16 cellular contexts compared by ENCODE assay signal in the genomic region with DNA sequence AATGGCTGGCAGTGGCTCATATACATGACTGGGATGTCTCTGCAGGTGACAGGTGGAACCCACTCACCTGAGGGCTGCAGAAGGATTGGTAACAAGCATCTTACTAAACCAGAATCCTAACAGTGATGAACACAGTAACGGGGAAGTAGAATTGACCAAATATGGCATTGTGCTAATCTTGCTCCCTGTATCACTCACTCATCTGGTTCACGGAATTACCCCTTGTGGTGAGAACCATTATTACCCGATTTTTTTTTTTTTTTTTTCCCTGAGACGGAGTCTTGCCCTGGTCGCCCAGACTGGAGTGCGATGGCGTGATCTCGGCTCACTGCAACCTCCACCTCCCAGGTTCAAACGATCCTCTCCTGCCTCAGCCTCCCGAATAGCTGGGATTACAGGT.
DNase-seq lines count a peak whose midpoint lies in the region; ATAC-seq and TF ChIP-seq lines count a peak whose summit lies in the region.
"Had no signal": no experiment of that assay in that cellular context is flagged by ENCODE, and none has a peak within 500 bp of the region (broad histone marks: within the 10 kb centered on the region; RNA-seq: fewer than 3 reads in every experiment).

No MANE protein-coding gene starts in this region.

- 87 to 89% methylated on average over 7 to 10 of the region's 10 CpGs for WGBS in endodermal cell (ENCODE audit: insufficient coverage in 1 of 2, insufficient read length in 1 of 2), 2 experiments

- no peak overlapping the region for H3K9ac ChIP-seq in endodermal cell (ENCODE audit: extremely low read depth, low read length, poor library complexity, severe bottlenecking)
- H3K9ac ChIP-seq: BLaER1 treated with 17β-estradiol and CSF1 and Interleukin-3, amounts not matched to agents 10 nM and 100 nM had no signal

- CTCF ChIA-PET in activated CD4-positive, alpha-beta T cell treated with anti-CD3 and anti-CD28 coated beads for 36 hours (lab: Charles Lee): interaction anchor here (0.8 kb wide), 1 partner anchor 21 kb away, joined by 3 read pairs; no protein-coding TSS in a partner anchor

- no peak for TF ChIP-seq CTCF in NB4 (IDR thresholded peaks at IDR 0.05; ENCODE audit: low read depth, low read length)
- peak; percentile 54 for TF ChIP-seq CTCF in endodermal cell (conservative IDR thresholded peaks at IDR 0.05)

- H3K27ac Mint-ChIP-seq in activated CD4-positive, alpha-beta T cell treated with anti-CD3 and anti-CD28 coated beads for 36 hours: no peak overlapping the region
- no peak overlapping the region for H3K27ac Mint-ChIP-seq in activated CD4-positive, alpha-beta T cell treated with anti-CD3 and anti-CD28 coated beads, Interleukin-2, amount 10 ng/mL, durations not matched to agents 24 days and 14 days
- H3K27ac Mint-ChIP-seq in endodermal cell: no peak overlapping the region
- H3K27ac Mint-ChIP-seq in stimulated activated naive B cell treated with anti-CD40 and anti-IgM and Interleukin-4, amounts not matched to agents 10 μg/mL and 1 μg/mL and 100 μg/mL, for 72 hours: no peak overlapping the region
- H3K27ac Mint-ChIP-seq: activated B cell treated with CpG ODN at 0.5 μM for 24 hours; activated T-helper 2 cell treated with anti-CD3 and anti-CD28 coated beads, Interferon-gamma antibody, Interleukin-2, Interleukin-4, amounts not matched to agents 10 μg/mL and 5 μg/mL and 100 μg/mL, durations not matched to agents 14 hours and 24 hours and 36 hours had no signal

- no peak overlapping the region for H3K27ac ChIP-seq in endodermal cell (ENCODE audit: low read depth, low read length)
- H3K27ac ChIP-seq: BLaER1 treated with 17β-estradiol and CSF1 and Interleukin-3, amounts not matched to agents 10 nM and 100 nM had no signal

- no peaks in the 10 kb centered on the region for H3K9me3 Mint-ChIP-seq in activated CD4-positive, alpha-beta T cell treated with anti-CD3 and anti-CD28 coated beads for 36 hours (ENCODE audit: low read depth)
- H3K9me3 Mint-ChIP-seq in activated CD4-positive, alpha-beta T cell treated with anti-CD3 and anti-CD28 coated beads, Interleukin-2, amount 10 ng/mL, durations not matched to agents 24 days and 14 days: no peaks in the 10 kb centered on the region
- no peaks in the 10 kb centered on the region for H3K9me3 Mint-ChIP-seq in endodermal cell
- no peaks in the 10 kb centered on the region for H3K9me3 Mint-ChIP-seq in stimulated activated naive B cell treated with anti-CD40 and anti-IgM and Interleukin-4, amounts not matched to agents 10 μg/mL and 1 μg/mL and 100 μg/mL, for 72 hours
- H3K9me3 Mint-ChIP-seq: activated B cell treated with CpG ODN at 0.5 μM for 24 hours; activated T-helper 2 cell treated with anti-CD3 and anti-CD28 coated beads, Interferon-gamma antibody, Interleukin-2, Interleukin-4, amounts not matched to agents 10 μg/mL and 5 μg/mL and 100 μg/mL, durations not matched to agents 14 hours and 24 hours and 36 hours; central memory CD8-positive, alpha-beta T cell had no signal

- POLR2A ChIA-PET in activated CD4-positive, alpha-beta T cell treated with anti-CD3 and anti-CD28 coated beads for 36 hours (lab: Charles Lee): no interaction called here

- no peaks in the 10 kb centered on the region for H3K4me1 ChIP-seq in endodermal cell (ENCODE audit: control insufficient read depth, insufficient read depth, low read length)

- TF ChIP-seq POLR2A in NB4 (IDR thresholded peaks at IDR 0.05; ENCODE audit: extremely low read depth, insufficient read length): no peak

- H3K4me1 Mint-ChIP-seq in activated CD4-positive, alpha-beta T cell treated with anti-CD3 and anti-CD28 coated beads for 36 hours: no peaks in the 10 kb centered on the region
- no peaks in the 10 kb centered on the region for H3K4me1 Mint-ChIP-seq in activated CD4-positive, alpha-beta T cell treated with anti-CD3 and anti-CD28 coated beads, Interleukin-2, amount 10 ng/mL, durations not matched to agents 24 days and 14 days
- no peaks in the 10 kb centered on the region for H3K4me1 Mint-ChIP-seq in endodermal cell
- peaks cover 4 to 8% of the 10 kb centered on the region in 2 donors for H3K4me1 Mint-ChIP-seq in stimulated activated naive B cell treated with anti-CD40 and anti-IgM and Interleukin-4, amounts not matched to agents 10 μg/mL and 1 μg/mL and 100 μg/mL, for 72 hours
- H3K4me1 Mint-ChIP-seq: central memory CD8-positive, alpha-beta T cell had no signal

- no peaks in the 10 kb centered on the region for H3K9me3 ChIP-seq in endodermal cell (ENCODE audit: control insufficient read depth, low read length)
- H3K9me3 ChIP-seq: BLaER1 treated with 17β-estradiol and CSF1 and Interleukin-3, amounts not matched to agents 10 nM and 100 nM had no signal

- peaks cover 41% of the 10 kb centered on the region for H3K36me3 ChIP-seq in endodermal cell (ENCODE audit: control insufficient read depth, insufficient read depth, low read length)

- H3K27me3 Mint-ChIP-seq in activated CD4-positive, alpha-beta T cell treated with anti-CD3 and anti-CD28 coated beads for 36 hours: no peaks in the 10 kb centered on the region
- H3K27me3 Mint-ChIP-seq in activated CD4-positive, alpha-beta T cell treated with anti-CD3 and anti-CD28 coated beads, Interleukin-2, amount 10 ng/mL, durations not matched to agents 24 days and 14 days: no peaks in the 10 kb centered on the region
- no peaks in the 10 kb centered on the region for H3K27me3 Mint-ChIP-seq in endodermal cell (ENCODE audit: insufficient read depth)
- peaks cover 12 to 20% of the 10 kb centered on the region in 2 donors for H3K27me3 Mint-ChIP-seq in stimulated activated naive B cell treated with anti-CD40 and anti-IgM and Interleukin-4, amounts not matched to agents 10 μg/mL and 1 μg/mL and 100 μg/mL, for 72 hours

- no peak for DNase-seq in activated CD4-positive, alpha-beta T cell treated with anti-CD3 and anti-CD28 coated beads for 36 hours
- DNase-seq in activated CD4-positive, alpha-beta T cell treated with anti-CD3 and anti-CD28 coated beads, Interleukin-2, amount 10 ng/mL, durations not matched to agents 24 days and 14 days: no peak
- DNase-seq in NB4 (ENCODE audit: low read depth): peak; percentile 14
- no peak for DNase-seq in endodermal cell
- DNase-seq in stimulated activated naive B cell treated with anti-CD40 and anti-IgM and Interleukin-4, amounts not matched to agents 10 μg/mL and 1 μg/mL and 100 μg/mL, for 72 hours: no peak
- DNase-seq in GOT3 (lab: John Stamatoyannopoulos, UW): no peak
- DNase-seq: activated B cell treated with CpG ODN at 0.5 μM for 24 hours; left cardiac atrium; NCI-H2171; SIG-M5; stimulated activated CD4-positive, alpha-beta T cell treated with anti-CD3 and anti-CD28 coated beads, Interleukin-15, amount 100 ng/mL, for 24 hours had no signal

- peak; percentile 47 for ATAC-seq in activated CD4-positive, alpha-beta T cell treated with anti-CD3 and anti-CD28 coated beads for 36 hours
- peak; percentile 67 to 83 for ATAC-seq in stimulated activated naive B cell treated with anti-CD40 and anti-IgM and Interleukin-4, amounts not matched to agents 10 μg/mL and 1 μg/mL and 100 μg/mL, for 72 hours (replicated peaks)
- no peak for ATAC-seq in HG03108 (IDR thresholded peaks at IDR 0.05; ENCODE audit: unreplicated experiment)
- no peak for ATAC-seq in GM21786 (IDR thresholded peaks at IDR 0.05; ENCODE audit: unreplicated experiment)
- ATAC-seq: left cardiac atrium had no signal

- intact Hi-C loops in activated CD4-positive, alpha-beta T cell treated with anti-CD3 and anti-CD28 coated beads for 36 hours (cut with DNase I, micrococcal nuclease): no loop called here
- intact Hi-C loops in activated CD4-positive, alpha-beta T cell treated with anti-CD3 and anti-CD28 coated beads, Interleukin-2, amount 10 ng/mL, durations not matched to agents 24 days and 14 days (cut with micrococcal nuclease): no loop called here

- H3K27me3 ChIP-seq in endodermal cell (ENCODE audit: control insufficient read depth, insufficient read depth, low read length, poor library complexity, severe bottlenecking): no peaks in the 10 kb centered on the region
- H3K27me3 ChIP-seq: BLaER1 treated with 17β-estradiol and CSF1 and Interleukin-3, amounts not matched to agents 10 nM and 100 nM had no signal

- H3K4me3 ChIP-seq in NB4 (ENCODE audit: low read depth, low read length): no peak overlapping the region
- H3K4me3 ChIP-seq in endodermal cell (ENCODE audit: low read length): no peak overlapping the region
- H3K4me3 ChIP-seq: BLaER1 treated with 17β-estradiol and CSF1 and Interleukin-3, amounts not matched to agents 10 nM and 100 nM had no signal

- no peaks in the 10 kb centered on the region for H3K36me3 Mint-ChIP-seq in activated CD4-positive, alpha-beta T cell treated with anti-CD3 and anti-CD28 coated beads for 36 hours (ENCODE audit: low read depth)
- no peaks in the 10 kb centered on the region for H3K36me3 Mint-ChIP-seq in activated CD4-positive, alpha-beta T cell treated with anti-CD3 and anti-CD28 coated beads, Interleukin-2, amount 10 ng/mL, durations not matched to agents 24 days and 14 days (ENCODE audit: low read depth)
- H3K36me3 Mint-ChIP-seq in endodermal cell (ENCODE audit: low read depth): peaks cover 58% of the 10 kb centered on the region
- H3K36me3 Mint-ChIP-seq in stimulated activated naive B cell treated with anti-CD40 and anti-IgM and Interleukin-4, amounts not matched to agents 10 μg/mL and 1 μg/mL and 100 μg/mL, for 72 hours: peaks cover 0 to 7% of the 10 kb centered on the region in 2 donors

- no peak overlapping the region for H3K4me3 Mint-ChIP-seq in activated CD4-positive, alpha-beta T cell treated with anti-CD3 and anti-CD28 coated beads for 36 hours
- no peak overlapping the region for H3K4me3 Mint-ChIP-seq in activated CD4-positive, alpha-beta T cell treated with anti-CD3 and anti-CD28 coated beads, Interleukin-2, amount 10 ng/mL, durations not matched to agents 24 days and 14 days
- H3K4me3 Mint-ChIP-seq in endodermal cell: no peak overlapping the region
- no peak overlapping the region for H3K4me3 Mint-ChIP-seq in stimulated activated naive B cell treated with anti-CD40 and anti-IgM and Interleukin-4, amounts not matched to agents 10 μg/mL and 1 μg/mL and 100 μg/mL, for 72 hours
- H3K4me3 Mint-ChIP-seq: activated B cell treated with CpG ODN at 0.5 μM for 24 hours; central memory CD8-positive, alpha-beta T cell had no signal

Comparison
In these comparisons a context has a peak if more than half of its experiments do, and no peak if none do; other contexts are left out.
1. ATAC-seq: peak in activated CD4-positive, alpha-beta T cell treated with anti-CD3 and anti-CD28 coated beads for 36 hours (single experiment) and stimulated activated naive B cell treated with anti-CD40 and anti-IgM and Interleukin-4, amounts not matched to agents 10 μg/mL and 1 μg/mL and 100 μg/mL, for 72 hours (2 of 2); none in HG03108 (single experiment) and GM21786 (single experiment).